In genomic region chr6:158095031-158095430, GRCh38 we compare ENCODE assay signal across 15 cellular contexts.
"Had no signal": no experiment of that assay in that cellular context is flagged by ENCODE, and none has a peak within 500 bp of the region (broad histone marks: within the 10 kb centered on the region; RNA-seq: fewer than 3 reads in every experiment).

No MANE protein-coding gene starts in this region.

- H3K9me3 ChIP-seq: heart right ventricle, left ventricle myocardium inferior had no signal

- H3K27me3 ChIP-seq: heart right ventricle had no signal

- FAIRE-seq: endometrium, frontal cortex, keratinocyte had no signal

- DNase-seq: activated CD4-positive, alpha-beta T cell treated with anti-CD3 and anti-CD28 coated beads, Interleukin-2, amount 10 ng/mL, durations not matched to agents 24 days and 14 days; activated effector memory CD4-positive, alpha-beta T cell treated with Interleukin-2 at 50 U/mL for 16 hours; activated T-cell treated with anti-CD3 and anti-CD28 coated beads for 4 hours; heart right ventricle; left ventricle myocardium inferior; mesenchymal stem cell; occipital lobe; stimulated activated CD4-positive, alpha-beta T cell treated with anti-CD3 and anti-CD28 coated beads, Interleukin-2, amount 100 ng/mL, for 48 hours; stimulated activated naive CD4-positive, alpha-beta T cell treated with Interleukin-2 at 50 U/mL for 16 hours; T-helper 1 cell; WERI-Rb-1 had no signal

- H3K27ac ChIP-seq: heart right ventricle, left ventricle myocardium inferior, WERI-Rb-1 had no signal

- ATAC-seq: activated naive CD4-positive, alpha-beta T cell treated with anti-CD3 and anti-CD28 coated beads, Interleukin-2, amount 50 U/mL, for 72 hours had no signal

- H3K4me3 ChIP-seq: heart right ventricle, left ventricle myocardium inferior had no signal

- H3K4me1 ChIP-seq: heart right ventricle, left ventricle myocardium inferior had no signal
